Comparison of ENCODE assay signal across 24 cellular contexts in genomic region chr3:108175352-108175751, GRCh38. TPM values are rescaled to one million over a fixed set of nuclear protein-coding genes. Genes with fewer than 3 reads are reported as not detected.
DNase-seq lines count a peak whose midpoint lies in the region; ATAC-seq, FAIRE-seq and TF ChIP-seq lines count a peak whose summit lies in the region.
"Had no signal": no experiment of that assay in that cellular context is flagged by ENCODE, and none has a peak within 500 bp of the region (broad histone marks: within the 10 kb centered on the region; RNA-seq: fewer than 3 reads in every experiment).

No MANE protein-coding gene starts in this region.

- no peaks in the 10 kb centered on the region for H3K9me1 ChIP-seq in keratinocyte (ENCODE audit: control insufficient read depth, extremely low read depth, insufficient read depth, low read length)

- no peaks in the 10 kb centered on the region for H3K9me3 ChIP-seq in keratinocyte (ENCODE audit: control insufficient read depth, low read depth, low read length)
- H3K9me3 ChIP-seq in CD8-positive, alpha-beta T cell (ENCODE audit: low read length): no peaks in the 10 kb centered on the region
- H3K9me3 ChIP-seq: upper lobe of right lung had no signal

- intact Hi-C loops in activated CD8-positive, alpha-beta T cell treated with anti-CD3 and anti-CD28 coated beads for 36 hours (cut with micrococcal nuclease): no loop called here
- intact Hi-C loops in lower leg skin (cut with DNase I; ENCODE audit: low total_unique reads): no loop called here
- intact Hi-C loops in CD8-positive, alpha-beta T cell (cut with DNase I, micrococcal nuclease): no loop called here

- DNase-seq in activated CD8-positive, alpha-beta T cell treated with anti-CD3 and anti-CD28 coated beads for 36 hours: no peak
- no peak for DNase-seq in activated CD8-positive, alpha-beta T cell treated with anti-CD3 and anti-CD28 coated beads, Interleukin-2, amount 10 ng/mL, durations not matched to agents 7 days and 5 days
- DNase-seq in HFFc6 (peak; percentile 38), amniotic epithelial cell (ENCODE audit: low read depth) (peak; percentile 22), keratinocyte (ENCODE audit: low read depth, low spot score) (no peak), lower leg skin (ENCODE audit: low spot score in 2 of 2) (no peak), hippocampal formation (lab: John Stamatoyannopoulos, UW) (no peak)
- no peak for DNase-seq in CD8-positive, alpha-beta T cell
- DNase-seq: activated CD8-positive, alpha-beta memory T cell treated with anti-CD3 and anti-CD28 coated beads, Interleukin-2, amount 10 ng/mL, durations not matched to agents 7 days and 5 days; activated naive CD4-positive, alpha-beta T cell treated with Interleukin-2 at 50 U/mL for 16 hours; CD4-positive, CD25-positive, alpha-beta regulatory T cell; dermis blood vessel endothelial cell; DMS53; erythroblast; heart left ventricle; mesenchymal stem cell; natural killer cell; NCI-H1930; NCI-H510A treated with DMSO at 0.1 percent for 48 hours; SHP77 treated with DMSO at 0.1 percent for 48 hours; upper lobe of right lung had no signal

- CTCF ChIA-PET in activated CD8-positive, alpha-beta T cell treated with anti-CD3 and anti-CD28 coated beads for 36 hours (lab: Charles Lee): no interaction called here
- CTCF ChIA-PET in activated CD8-positive, alpha-beta T cell treated with anti-CD3 and anti-CD28 coated beads, Interleukin-2, amount 10 ng/mL, durations not matched to agents 7 days and 5 days (lab: Charles Lee): no interaction called here
- CTCF ChIA-PET in CD8-positive, alpha-beta T cell (lab: Charles Lee): no interaction called here

- peak; percentile 39 for FAIRE-seq in keratinocyte (lab: Jason Lieb, UNC)
- FAIRE-seq: bronchial epithelial cell, H1 had no signal

- POLR2A ChIA-PET in activated CD8-positive, alpha-beta T cell treated with anti-CD3 and anti-CD28 coated beads for 36 hours (lab: Charles Lee): no interaction called here
- POLR2A ChIA-PET in activated CD8-positive, alpha-beta T cell treated with anti-CD3 and anti-CD28 coated beads, Interleukin-2, amount 10 ng/mL, durations not matched to agents 7 days and 5 days (lab: Charles Lee): no interaction called here
- POLR2A ChIA-PET in CD8-positive, alpha-beta T cell (lab: Charles Lee): no interaction called here

- no peaks in the 10 kb centered on the region for H3K9me3 Mint-ChIP-seq in activated CD8-positive, alpha-beta T cell treated with anti-CD3 and anti-CD28 coated beads for 36 hours
- H3K9me3 Mint-ChIP-seq in activated CD8-positive, alpha-beta T cell treated with anti-CD3 and anti-CD28 coated beads, Interleukin-2, amount 10 ng/mL, durations not matched to agents 7 days and 5 days (ENCODE audit: insufficient read depth): no peaks in the 10 kb centered on the region
- no peaks in the 10 kb centered on the region for H3K9me3 Mint-ChIP-seq in HFFc6
- H3K9me3 Mint-ChIP-seq in CD8-positive, alpha-beta T cell: no peaks in the 10 kb centered on the region
- H3K9me3 Mint-ChIP-seq: CD4-positive, CD25-positive, alpha-beta regulatory T cell; natural killer cell had no signal

- H3K4me3 ChIP-seq in keratinocyte (ENCODE audit: control insufficient read depth in 2 of 3, extremely low read depth in 1 of 3, insufficient read depth in 2 of 3, low read depth in 1 of 3, low read length in 3 of 3) (no peak overlapping the region), lower leg skin (ENCODE audit: low read depth, poor library complexity, severe bottlenecking) (no peak overlapping the region)
- H3K4me3 ChIP-seq in CD8-positive, alpha-beta T cell (ENCODE audit: low read depth, low read length): no peak overlapping the region
- H3K4me3 ChIP-seq: heart left ventricle, upper lobe of right lung had no signal

- dilution Hi-C loops in keratinocyte (cut with MboI; ENCODE audit: extremely low pct_ligation_motif_present, low sequenced_read_pairs): no loop called here

- no peak for TF ChIP-seq CTCF in activated CD8-positive, alpha-beta T cell treated with anti-CD3 and anti-CD28 coated beads for 36 hours (IDR thresholded peaks at IDR 0.05)
- TF ChIP-seq CTCF in HFFc6 (IDR thresholded peaks at IDR 0.05) (no peak), keratinocyte (optimal IDR thresholded peaks at IDR 0.05 in 1 of 3, IDR thresholded peaks at IDR 0.05 in 1 of 3, conservative IDR thresholded peaks at IDR 0.05 in 1 of 3; ENCODE audit: extremely low read depth in 1 of 3, insufficient read depth in 2 of 3, low read length in 3 of 3) (no peak), lower leg skin (IDR thresholded peaks at IDR 0.05) (no peak)
- TF ChIP-seq CTCF in CD8-positive, alpha-beta T cell (IDR thresholded peaks at IDR 0.05): no peak

- H3K4me1 ChIP-seq in keratinocyte (ENCODE audit: control insufficient read depth, extremely low read depth, insufficient read depth, low read length): peaks cover 7% of the 10 kb centered on the region
- H3K4me1 ChIP-seq in CD8-positive, alpha-beta T cell (ENCODE audit: insufficient read depth, low read length): no peaks in the 10 kb centered on the region
- H3K4me1 ChIP-seq: parathyroid adenoma, upper lobe of right lung had no signal

- ATAC-seq in activated CD8-positive, alpha-beta T cell treated with anti-CD3 and anti-CD28 coated beads for 36 hours: peak; percentile 47
- no peak for ATAC-seq in activated CD8-positive, alpha-beta T cell treated with anti-CD3 and anti-CD28 coated beads, Interleukin-2, amount 10 ng/mL, durations not matched to agents 7 days and 5 days
- ATAC-seq in CD8-positive, alpha-beta T cell: no peak
- ATAC-seq: activated CD8-positive, alpha-beta memory T cell treated with anti-CD3 and anti-CD28 coated beads, Interleukin-2, amount 10 ng/mL, durations not matched to agents 7 days and 5 days; heart left ventricle; natural killer cell; upper lobe of right lung had no signal

- no peak overlapping the region for H3K9ac ChIP-seq in keratinocyte (ENCODE audit: control insufficient read depth, extremely low read depth, insufficient read depth, low read length)
- H3K9ac ChIP-seq: parathyroid adenoma had no signal

- no peaks in the 10 kb centered on the region for H3K27me3 ChIP-seq in keratinocyte (ENCODE audit: control insufficient read depth, extremely low read depth, insufficient read depth, low read length)
- no peaks in the 10 kb centered on the region for H3K27me3 ChIP-seq in CD8-positive, alpha-beta T cell (ENCODE audit: insufficient read depth, low read length)
- H3K27me3 ChIP-seq: heart left ventricle, upper lobe of right lung had no signal

- H3K36me3 Mint-ChIP-seq in activated CD8-positive, alpha-beta T cell treated with anti-CD3 and anti-CD28 coated beads for 36 hours (ENCODE audit: low read depth): peaks cover 1% of the 10 kb centered on the region
- H3K36me3 Mint-ChIP-seq in activated CD8-positive, alpha-beta T cell treated with anti-CD3 and anti-CD28 coated beads, Interleukin-2, amount 10 ng/mL, durations not matched to agents 7 days and 5 days (ENCODE audit: low read depth): peaks cover 10% of the 10 kb centered on the region
- H3K36me3 Mint-ChIP-seq in HFFc6 (ENCODE audit: low read depth): peaks cover 7% of the 10 kb centered on the region; the same call in 1 of the 2 replicates
- no peaks in the 10 kb centered on the region for H3K36me3 Mint-ChIP-seq in CD8-positive, alpha-beta T cell
- H3K36me3 Mint-ChIP-seq: natural killer cell had no signal

- H3K27me3 Mint-ChIP-seq in activated CD8-positive, alpha-beta T cell treated with anti-CD3 and anti-CD28 coated beads for 36 hours: no peaks in the 10 kb centered on the region
- H3K27me3 Mint-ChIP-seq in activated CD8-positive, alpha-beta T cell treated with anti-CD3 and anti-CD28 coated beads, Interleukin-2, amount 10 ng/mL, durations not matched to agents 7 days and 5 days (ENCODE audit: low read depth): no peaks in the 10 kb centered on the region
- H3K27me3 Mint-ChIP-seq in HFFc6 (ENCODE audit: insufficient read depth): no peaks in the 10 kb centered on the region; the same call in 1 of the 2 replicates
- H3K27me3 Mint-ChIP-seq in CD8-positive, alpha-beta T cell (ENCODE audit: low read depth): no peaks in the 10 kb centered on the region
- H3K27me3 Mint-ChIP-seq: activated CD8-positive, alpha-beta memory T cell treated with anti-CD3 and anti-CD28 coated beads, Interleukin-2, amount 10 ng/mL, durations not matched to agents 7 days and 5 days had no signal

- peak overlapping the region; percentile 37 for H3K4me3 Mint-ChIP-seq in activated CD8-positive, alpha-beta T cell treated with anti-CD3 and anti-CD28 coated beads for 36 hours
- no peak overlapping the region for H3K4me3 Mint-ChIP-seq in activated CD8-positive, alpha-beta T cell treated with anti-CD3 and anti-CD28 coated beads, Interleukin-2, amount 10 ng/mL, durations not matched to agents 7 days and 5 days
- H3K4me3 Mint-ChIP-seq in HFFc6: peak overlapping the region; percentile 29; the same call in 1 of the 2 replicates
- no peak overlapping the region for H3K4me3 Mint-ChIP-seq in CD8-positive, alpha-beta T cell
- H3K4me3 Mint-ChIP-seq: activated CD8-positive, alpha-beta memory T cell treated with anti-CD3 and anti-CD28 coated beads, Interleukin-2, amount 10 ng/mL, durations not matched to agents 7 days and 5 days; CD4-positive, CD25-positive, alpha-beta regulatory T cell; natural killer cell had no signal

- no peak overlapping the region for H3K27ac ChIP-seq in keratinocyte (ENCODE audit: control insufficient read depth, insufficient read depth, low read length)
- H3K27ac ChIP-seq in CD8-positive, alpha-beta T cell (ENCODE audit: low read depth, low read length): no peak overlapping the region
- H3K27ac ChIP-seq: heart left ventricle, parathyroid adenoma, upper lobe of right lung had no signal

- 95 to 98% methylated on average over 1 of the region's 1 CpG for WGBS in lower leg skin, 2 donors

- H3K27ac Mint-ChIP-seq in activated CD8-positive, alpha-beta T cell treated with anti-CD3 and anti-CD28 coated beads for 36 hours: peak overlapping the region; percentile 26
- no peak overlapping the region for H3K27ac Mint-ChIP-seq in activated CD8-positive, alpha-beta T cell treated with anti-CD3 and anti-CD28 coated beads, Interleukin-2, amount 10 ng/mL, durations not matched to agents 7 days and 5 days
- H3K27ac Mint-ChIP-seq in HFFc6: peak overlapping the region; percentile 34; the same call in 1 of the 2 replicates
- no peak overlapping the region for H3K27ac Mint-ChIP-seq in CD8-positive, alpha-beta T cell
- H3K27ac Mint-ChIP-seq: activated CD8-positive, alpha-beta memory T cell treated with anti-CD3 and anti-CD28 coated beads, Interleukin-2, amount 10 ng/mL, durations not matched to agents 7 days and 5 days; CD4-positive, CD25-positive, alpha-beta regulatory T cell; natural killer cell had no signal

- H4K20me1 ChIP-seq in keratinocyte (ENCODE audit: control insufficient read depth, extremely low read depth, insufficient read depth, low read length): no peaks in the 10 kb centered on the region

- H2AFZ ChIP-seq in keratinocyte (ENCODE audit: control insufficient read depth, low read length): no peak overlapping the region
- H2AFZ ChIP-seq: parathyroid adenoma had no signal

- H3K4me2 ChIP-seq in keratinocyte (ENCODE audit: control insufficient read depth, extremely low read depth, insufficient read depth, low read depth, low read length): no peak overlapping the region

- no peaks in the 10 kb centered on the region for H3K79me2 ChIP-seq in keratinocyte (ENCODE audit: control insufficient read depth, insufficient read depth, low read length)
- H3K79me2 ChIP-seq: parathyroid adenoma had no signal

- TF ChIP-seq POLR2A in lower leg skin (IDR thresholded peaks at IDR 0.05): no peak

- H3K36me3 ChIP-seq in keratinocyte (ENCODE audit: control insufficient read depth in 2 of 2, extremely low read depth in 1 of 2, insufficient read depth in 2 of 2, low read length in 2 of 2): no peaks in the 10 kb centered on the region
- H3K36me3 ChIP-seq in CD8-positive, alpha-beta T cell (ENCODE audit: insufficient read depth, low read length): no peaks in the 10 kb centered on the region
- H3K36me3 ChIP-seq: heart left ventricle, upper lobe of right lung had no signal

- peaks cover 26% of the 10 kb centered on the region for H3K4me1 Mint-ChIP-seq in activated CD8-positive, alpha-beta T cell treated with anti-CD3 and anti-CD28 coated beads for 36 hours (ENCODE audit: low read depth)
- H3K4me1 Mint-ChIP-seq in activated CD8-positive, alpha-beta T cell treated with anti-CD3 and anti-CD28 coated beads, Interleukin-2, amount 10 ng/mL, durations not matched to agents 7 days and 5 days (ENCODE audit: low read depth): peaks cover 7% of the 10 kb centered on the region
- H3K4me1 Mint-ChIP-seq in HFFc6 (ENCODE audit: low read depth): peaks cover 56% of the 10 kb centered on the region
- peaks cover 19% of the 10 kb centered on the region for H3K4me1 Mint-ChIP-seq in CD8-positive, alpha-beta T cell (ENCODE audit: low read depth)

RNA-seq across cellular contexts. Expression of gene IFT57, which starts 46.9 kb away (rescaled TPM):
- total RNA-seq in activated CD8-positive, alpha-beta T cell treated with anti-CD3 and anti-CD28 coated beads for 36 hours: 10 to 100 TPM; 30.9 to 35.3 TPM
- total RNA-seq in activated CD8-positive, alpha-beta T cell treated with anti-CD3 and anti-CD28 coated beads, Interleukin-2, amount 10 ng/mL, durations not matched to agents 7 days and 5 days: 10 to 100 TPM; 23.9 to 25.5 TPM
- total RNA-seq in HFFc6 (2021; fragmentation: NEBNext Ultra II Directional; extraction: Animal tissue kit (Norgen Biotek cat#: 25700)): 10 to 100 TPM; 53.6 to 65.3 (median 58.7) TPM
- polyA plus RNA-seq in keratinocyte: 31.7 to 47.6 TPM (median 33.5 TPM) in 3 replicates
- polyA plus RNA-seq in keratinocyte (2011; ENCODE audit: low read depth): 24.2 TPM
- 29.8 and 30.9 TPM in 2 replicates for polyA plus RNA-seq in keratinocyte (2011; cell fraction: cytosol; rRNA removed)
- polyA plus RNA-seq in keratinocyte (2011; cell fraction: nucleus; rRNA removed): 18.0 and 20.4 TPM in 2 replicates
- polyA plus RNA-seq in keratinocyte (2012; ENCODE audit: low replicate concordance): 12.1 and 28.3 TPM in 2 replicates
- 6.2 to 33.7 TPM (median 15.2 TPM) in 3 replicates for polyA minus RNA-seq in keratinocyte
- polyA minus RNA-seq in keratinocyte (2011; cell fraction: cytosol; rRNA and poly(A)+ RNA removed): 37.2 TPM
- 10.4 and 13.0 TPM in 2 replicates for polyA minus RNA-seq in keratinocyte (2011; cell fraction: nucleus; rRNA and poly(A)+ RNA removed)
- 10 to 100 TPM; 22.4 to 35.8 (median 28.1) TPM for total RNA-seq in lower leg skin
- 10 to 100 TPM; 45.2 to 55.7 TPM for total RNA-seq in CD8-positive, alpha-beta T cell

Comparison
In these comparisons a context has a peak if more than half of its experiments do, and no peak if none do; other contexts are left out.
1. H3K27ac Mint-ChIP-seq: peak in activated CD8-positive, alpha-beta T cell treated with anti-CD3 and anti-CD28 coated beads for 36 hours (single experiment) and HFFc6 (single experiment); none in activated CD8-positive, alpha-beta T cell treated with anti-CD3 and anti-CD28 coated beads, Interleukin-2, amount 10 ng/mL, durations not matched to agents 7 days and 5 days (single experiment) and CD8-positive, alpha-beta T cell (single experiment).
2. H3K4me3 Mint-ChIP-seq: peak in activated CD8-positive, alpha-beta T cell treated with anti-CD3 and anti-CD28 coated beads for 36 hours (single experiment) and HFFc6 (single experiment); none in activated CD8-positive, alpha-beta T cell treated with anti-CD3 and anti-CD28 coated beads, Interleukin-2, amount 10 ng/mL, durations not matched to agents 7 days and 5 days (single experiment) and CD8-positive, alpha-beta T cell (single experiment).
3. DNase-seq: peak in HFFc6 (single experiment) and amniotic epithelial cell (single experiment); none in activated CD8-positive, alpha-beta T cell treated with anti-CD3 and anti-CD28 coated beads for 36 hours (single experiment), activated CD8-positive, alpha-beta T cell treated with anti-CD3 and anti-CD28 coated beads, Interleukin-2, amount 10 ng/mL, durations not matched to agents 7 days and 5 days (single experiment), keratinocyte (single experiment), lower leg skin (0 of 2), CD8-positive, alpha-beta T cell (0 of 7) and hippocampal formation (0 of 2).